Comparison of ENCODE assay signal across 1 cellular context in genomic region chr3:130395916-130396315, GRCh38.
TF ChIP-seq lines count a peak whose summit lies in the region.

No MANE protein-coding gene starts in this region.

TF ChIP-seq in HCT116, 20 proteins besides CTCF, POLR2A, EP300 and RAD21 (continued from another document):
- TF ChIP-seq FOSL1 (IDR thresholded peaks at IDR 0.05; ENCODE audit: low read depth) (peak; percentile 37; the same call in 1 of the 2 replicates), SP1 (IDR thresholded peaks at IDR 0.05; ENCODE audit: low read depth) (peak; percentile 26; the same call in 1 of the 2 replicates)
